In the genomic region with DNA sequence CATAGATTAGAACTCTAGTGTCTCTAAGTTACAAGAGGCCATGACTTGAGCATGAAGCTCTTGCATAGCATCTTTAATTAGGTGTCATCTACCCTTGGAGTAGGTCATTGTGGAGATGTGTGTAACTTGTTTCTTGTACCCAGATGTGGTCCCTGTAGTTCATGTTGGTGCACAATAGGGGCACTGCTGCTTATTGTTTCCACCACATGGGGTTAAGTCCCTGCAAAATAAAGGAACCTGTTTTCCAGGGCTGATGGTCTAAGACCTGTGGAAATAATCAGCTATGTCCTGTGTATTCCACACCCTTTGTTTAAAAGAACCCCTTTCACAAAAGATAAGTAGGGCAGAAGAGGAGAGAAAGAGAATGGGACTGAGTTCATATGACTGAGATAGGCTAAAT, we compare ENCODE assay signal across 19 cellular contexts. TPM values are rescaled to one million over a fixed set of nuclear protein-coding genes. Genes with fewer than 3 reads are reported as not detected.
DNase-seq lines count a peak whose midpoint lies in the region; ATAC-seq and TF ChIP-seq lines count a peak whose summit lies in the region.
"Had no signal": no experiment of that assay in that cellular context is flagged by ENCODE, and none has a peak within 500 bp of the region (broad histone marks: within the 10 kb centered on the region; RNA-seq: fewer than 3 reads in every experiment).

No MANE protein-coding gene starts in this region.

- H3K9me3 Mint-ChIP-seq in CD8-positive, alpha-beta memory T cell = peaks cover 5 to 30% (median 9%) of the 10 kb centered on the region in 5 donors

- DNase-seq in OCI-LY7 (ENCODE audit: low spot score) (peak; percentile 13), erythroblast (lab: John Stamatoyannopoulos, UW) (peak; percentile 21 to 31), dermis blood vessel endothelial cell (no peak)
- DNase-seq in CD8-positive, alpha-beta memory T cell = no peak
- DNase-seq: activated naive CD4-positive, alpha-beta T cell; amygdala; CD4-positive, alpha-beta T cell; effector CD4-positive, alpha-beta T cell; MM.1S; NCI-H1694 treated with DMSO at 0.1 percent for 48 hours; NCI-H446; SJCRH30 had no signal

- H3K27ac Mint-ChIP-seq in CD8-positive, alpha-beta memory T cell = no peak overlapping the region
- H3K27ac Mint-ChIP-seq: CD4-positive, alpha-beta T cell had no signal

- H3K4me3 ChIP-seq in OCI-LY7 (ENCODE audit: low read depth, low read length, poor library complexity, severe bottlenecking) = no peak overlapping the region
- no peak overlapping the region for H3K4me3 ChIP-seq in CD8-positive, alpha-beta memory T cell (ENCODE audit: low read length)
- H3K4me3 ChIP-seq: SJCRH30 had no signal

- no peak for ATAC-seq in GM21528 (IDR thresholded peaks at IDR 0.05; ENCODE audit: low FRiP score, unreplicated experiment)
- ATAC-seq in HG02759 (IDR thresholded peaks at IDR 0.05; ENCODE audit: unreplicated experiment) = no peak

- no peaks in the 10 kb centered on the region for H3K27me3 Mint-ChIP-seq in CD8-positive, alpha-beta memory T cell
- H3K27me3 Mint-ChIP-seq: CD4-positive, alpha-beta T cell; central memory CD8-positive, alpha-beta T cell had no signal

- intact Hi-C loops in OCI-LY7 (cut with micrococcal nuclease; ENCODE audit: unreplicated experiment) = no loop called here

- no peaks in the 10 kb centered on the region for H4K20me1 ChIP-seq in OCI-LY7 (ENCODE audit: insufficient read depth, low read length)

- POLR2A ChIA-PET in OCI-LY7 (lab: Charles Lee) = interaction anchor here (0.6 kb wide), 1 partner anchor 104 kb away, joined by 3 read pairs; no protein-coding TSS in a partner anchor
- POLR2A ChIA-PET in CD8-positive, alpha-beta memory T cell (lab: Charles Lee) = no interaction called here

- no peak overlapping the region for H2AFZ ChIP-seq in OCI-LY7 (ENCODE audit: low read length)

- no peaks in the 10 kb centered on the region for H3K36me3 ChIP-seq in OCI-LY7 (ENCODE audit: insufficient read depth, low read length)
- H3K36me3 ChIP-seq in CD8-positive, alpha-beta memory T cell (ENCODE audit: insufficient read depth, low read length) = no peaks in the 10 kb centered on the region
- H3K36me3 ChIP-seq: neutrophil, SJCRH30 had no signal

- peak; percentile 15; the same call in 1 of the 2 replicates for TF ChIP-seq CTCF in 22Rv1 (IDR thresholded peaks at IDR 0.05)
- TF ChIP-seq CTCF in GM12872 (IDR thresholded peaks at IDR 0.05; ENCODE audit: insufficient read depth, low read depth, low read length) = 0 out of 3 replicates have a peak, but pooled peaks have one; percentile 27
- TF ChIP-seq CTCF in OCI-LY7 (conservative IDR thresholded peaks at IDR 0.05; ENCODE audit: low read length) = peak; percentile 43; the same call in 1 of the 2 replicates

- H3K79me2 ChIP-seq in OCI-LY7 (ENCODE audit: insufficient read depth, low read depth, low read length) = no peaks in the 10 kb centered on the region

- TF ChIP-seq POLR2A in erythroblast (IDR thresholded peaks at IDR 0.05; ENCODE audit: low read length) = no peak

- H3K27me3 ChIP-seq in CD8-positive, alpha-beta memory T cell (ENCODE audit: insufficient read depth, low read length, poor library complexity, severe bottlenecking) = no peaks in the 10 kb centered on the region
- H3K27me3 ChIP-seq: neutrophil, SJCRH30 had no signal

- no peak overlapping the region for H3K4me2 ChIP-seq in OCI-LY7 (ENCODE audit: low read length)

- CTCF ChIA-PET in OCI-LY7 (lab: Charles Lee; ENCODE audit: unreplicated experiment) = no interaction called here
- CTCF ChIA-PET in CD8-positive, alpha-beta memory T cell (lab: Charles Lee) = no interaction called here

- H3K4me3 Mint-ChIP-seq in CD8-positive, alpha-beta memory T cell = no peak overlapping the region
- H3K4me3 Mint-ChIP-seq: CD4-positive, alpha-beta T cell; central memory CD8-positive, alpha-beta T cell had no signal

- H3K4me1 ChIP-seq in OCI-LY7 (ENCODE audit: insufficient read depth, low read length, poor library complexity, severe bottlenecking) = peaks cover 21% of the 10 kb centered on the region
- no peaks in the 10 kb centered on the region for H3K4me1 ChIP-seq in CD8-positive, alpha-beta memory T cell (ENCODE audit: insufficient read depth, low read length)
- H3K4me1 ChIP-seq: SJCRH30 had no signal

- H3K36me3 Mint-ChIP-seq in CD8-positive, alpha-beta memory T cell = no peaks in the 10 kb centered on the region

- no TSS peak for BruUV-seq in OCI-LY7 (replicated peaks; lab: Mats Ljungman, UMichigan)

- H3K27ac ChIP-seq in 22Rv1 = no peak overlapping the region
- no peak overlapping the region for H3K27ac ChIP-seq in OCI-LY7 (ENCODE audit: low read depth, low read length, poor library complexity, severe bottlenecking)
- no peak overlapping the region for H3K27ac ChIP-seq in CD8-positive, alpha-beta memory T cell (ENCODE audit: low read depth, low read length)
- H3K27ac ChIP-seq: neutrophil, SJCRH30 had no signal

- no peaks in the 10 kb centered on the region for H3K9me3 ChIP-seq in OCI-LY7 (ENCODE audit: low read length)
- H3K9me3 ChIP-seq in CD8-positive, alpha-beta memory T cell (ENCODE audit: low read length) = no peaks in the 10 kb centered on the region
- H3K9me3 ChIP-seq: neutrophil, SJCRH30 had no signal

- no peaks in the 10 kb centered on the region for H3K4me1 Mint-ChIP-seq in CD8-positive, alpha-beta memory T cell
- H3K4me1 Mint-ChIP-seq: central memory CD8-positive, alpha-beta T cell had no signal

- H3K9me2 ChIP-seq in OCI-LY7 (ENCODE audit: insufficient read depth, low read length) = no peaks in the 10 kb centered on the region

RNA-seq across cellular contexts. Expression of a gene that starts 28.6 kb away (rescaled TPM):
- total RNA-seq in OCI-LY7 (2014; rRNA removed; shearing (Covaris generic)) = 1.6 and 2.6 TPM in 2 replicates
- total RNA-seq in OCI-LY7 (2022) (2.6 and 3.9 TPM in 2 replicates), dermis blood vessel endothelial cell (0.05 TPM in 1 of 2 replicates, not detected in the other)
- not detected for total RNA-seq in CD8-positive, alpha-beta memory T cell
- not detected for polyA plus RNA-seq in CD8-positive, alpha-beta memory T cell
- total RNA-seq: CD4-positive, alpha-beta T cell; SJCRH30; T-helper 1 cell treated with Interleukin-12 subunit alpha and Interleukin-12 subunit beta and Interleukin-4 antibody, amounts not matched to agents 30 ng/mL and 1 ng/mL, for 36 hours had no signal

Comparison
In these comparisons a context has a peak if more than half of its experiments do, and no peak if none do; other contexts are left out.
1. DNase-seq: peak in OCI-LY7 (single experiment) and erythroblast (2 of 2); none in CD8-positive, alpha-beta memory T cell (0 of 5) and dermis blood vessel endothelial cell (single experiment).
2. Peak in every context shown above with its lines, with median percentiles within 50 percentile points of each other: CTCF ChIP-seq.